2 cellular contexts compared by ENCODE assay signal in the genomic region with DNA sequence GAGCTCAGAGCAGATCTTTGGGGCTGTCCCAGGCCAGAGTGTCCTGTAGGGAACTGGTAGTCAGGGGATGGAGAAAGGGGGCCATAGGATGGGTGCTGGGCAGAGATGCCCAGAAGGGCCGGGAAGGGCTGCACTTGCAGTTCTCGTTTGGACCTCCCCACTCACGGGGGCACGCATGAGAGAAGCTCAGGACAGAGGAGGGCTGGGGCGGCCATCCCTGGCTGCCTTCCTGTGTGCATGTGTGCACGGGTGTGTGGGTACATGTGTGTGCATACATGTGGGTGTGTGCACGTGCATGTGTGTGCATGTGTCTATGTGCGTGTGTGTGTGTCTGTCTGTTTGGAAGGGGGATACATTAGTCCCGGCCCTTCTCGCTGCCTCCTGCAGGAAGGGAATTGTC.
TF ChIP-seq lines count a peak whose summit lies in the region.

No MANE protein-coding gene starts in this region.

TF ChIP-seq in HEK293, 187 proteins besides CTCF, POLR2A, EP300 and RAD21:
- no peak for TF ChIP-seq KLF17 (tag by site-specific recombination; IDR thresholded peaks at IDR 0.05)
- no peak for TF ChIP-seq HOXD13 (CRISPR knock-in tag; IDR thresholded peaks at IDR 0.05; ENCODE audit: borderline replicate concordance)
- TF ChIP-seq, protein P1, sequence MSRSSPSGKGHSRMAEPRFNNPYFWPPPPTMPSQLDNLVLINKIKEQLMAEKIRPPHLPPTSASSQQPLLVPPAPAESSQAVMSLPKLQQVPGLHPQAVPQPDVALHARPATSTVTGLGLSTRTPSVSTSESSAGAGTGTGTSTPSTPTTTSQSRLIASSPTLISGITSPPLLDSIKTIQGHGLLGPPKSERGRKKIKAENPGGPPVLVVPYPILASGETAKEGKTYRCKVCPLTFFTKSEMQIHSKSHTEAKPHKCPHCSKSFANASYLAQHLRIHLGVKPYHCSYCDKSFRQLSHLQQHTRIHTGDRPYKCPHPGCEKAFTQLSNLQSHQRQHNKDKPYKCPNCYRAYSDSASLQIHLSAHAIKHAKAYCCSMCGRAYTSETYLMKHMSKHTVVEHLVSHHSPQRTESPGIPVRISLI (tag by site-specific recombination; IDR thresholded peaks at IDR 0.05): no peak
- TF ChIP-seq, protein P2, sequence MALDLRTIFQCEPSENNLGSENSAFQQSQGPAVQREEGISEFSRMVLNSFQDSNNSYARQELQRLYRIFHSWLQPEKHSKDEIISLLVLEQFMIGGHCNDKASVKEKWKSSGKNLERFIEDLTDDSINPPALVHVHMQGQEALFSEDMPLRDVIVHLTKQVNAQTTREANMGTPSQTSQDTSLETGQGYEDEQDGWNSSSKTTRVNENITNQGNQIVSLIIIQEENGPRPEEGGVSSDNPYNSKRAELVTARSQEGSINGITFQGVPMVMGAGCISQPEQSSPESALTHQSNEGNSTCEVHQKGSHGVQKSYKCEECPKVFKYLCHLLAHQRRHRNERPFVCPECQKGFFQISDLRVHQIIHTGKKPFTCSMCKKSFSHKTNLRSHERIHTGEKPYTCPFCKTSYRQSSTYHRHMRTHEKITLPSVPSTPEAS (tag by site-specific recombination; IDR thresholded peaks at IDR 0.05): 0 out of 2 replicates have a peak, but pooled peaks have one; percentile 41
- TF ChIP-seq MEIS1 (CRISPR knock-in tag; IDR thresholded peaks at IDR 0.05; ENCODE audit: borderline replicate concordance): no peak
- TF ChIP-seq ZBTB20 (tag by site-specific recombination; IDR thresholded peaks at IDR 0.05): no peak
- TF ChIP-seq ZFHX2 (tag by site-specific recombination; conservative IDR thresholded peaks at IDR 0.05): no peak

TF ChIP-seq in H1, 55 proteins besides CTCF, POLR2A, EP300 and RAD21 (continued from another document):
- TF ChIP-seq CHD2 (IDR thresholded peaks at IDR 0.05; ENCODE audit: low read length): no peak
- TF ChIP-seq MAX (IDR thresholded peaks at IDR 0.05): no peak
- no peak for TF ChIP-seq TAF1 (IDR thresholded peaks at IDR 0.05; ENCODE audit: low read depth, low read length)
- TF ChIP-seq SP4 (IDR thresholded peaks at IDR 0.05; ENCODE audit: low read length): no peak
- no peak for TF ChIP-seq HDAC2 (IDR thresholded peaks at IDR 0.05; ENCODE audit: borderline replicate concordance in 1 of 2, low read depth in 2 of 2, low read length in 2 of 2)
- TF ChIP-seq GTF2F1 (IDR thresholded peaks at IDR 0.05; ENCODE audit: borderline replicate concordance, low read depth, low read length): no peak
